ENCODE assay signal across 1 cellular context in the genomic region with DNA sequence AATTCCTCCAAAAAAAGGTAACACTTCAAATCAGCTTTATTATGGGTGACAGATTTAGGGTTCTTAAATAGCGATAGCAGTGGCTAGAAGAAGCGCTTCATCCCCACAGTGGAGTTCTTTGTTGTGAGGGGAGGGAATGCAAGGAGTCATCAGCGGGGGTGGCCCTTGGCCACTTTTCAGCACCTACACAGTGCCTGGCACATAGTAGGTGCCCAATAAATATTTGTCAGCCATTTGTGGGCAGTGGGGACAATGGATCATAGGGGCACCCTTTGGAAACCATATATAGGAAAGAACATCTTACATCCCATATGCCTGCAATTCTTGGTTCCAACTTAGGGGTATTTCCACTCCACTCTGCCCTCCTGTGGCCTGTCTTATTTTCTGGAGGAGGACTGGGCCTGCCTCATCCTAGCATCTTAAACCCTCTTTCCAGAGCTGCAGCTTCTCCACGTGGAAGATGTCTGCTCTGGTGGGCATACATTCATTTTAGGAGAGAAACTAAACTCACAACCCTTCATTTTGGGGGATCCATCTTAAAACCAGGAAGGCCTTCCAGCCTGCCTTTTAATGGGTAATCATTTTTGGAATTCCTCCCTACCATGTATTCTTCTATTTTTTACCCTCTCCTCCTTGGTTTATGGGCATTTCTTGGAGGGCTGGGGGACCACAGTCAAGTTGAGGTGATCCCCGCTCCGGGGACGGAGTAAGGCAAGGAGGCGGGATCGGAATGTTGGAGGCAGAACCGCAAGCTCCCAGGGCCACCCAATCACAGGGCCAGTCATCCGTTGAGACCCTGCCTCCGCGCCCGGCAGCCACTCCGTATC.
TF ChIP-seq lines count a peak whose summit lies in the region.

No MANE protein-coding gene starts in this region.

TF ChIP-seq in liver, 16 proteins besides CTCF, POLR2A, EP300 and RAD21:
- TF ChIP-seq TAF1 (conservative IDR thresholded peaks at IDR 0.05) (no peak), HNF4A (conservative IDR thresholded peaks at IDR 0.05) (peak in 1 of 2 donors; percentile 29), NR2F2 (IDR thresholded peaks at IDR 0.05) (no peak), RXRA (IDR thresholded peaks at IDR 0.05) (no peak), JUND (IDR thresholded peaks at IDR 0.05) (peak in 1 of 2 donors; percentile 48), GABPA (IDR thresholded peaks at IDR 0.05 in 1 of 2, conservative IDR thresholded peaks at IDR 0.05 in 1 of 2) (no peak)
- TF ChIP-seq, protein P1, sequence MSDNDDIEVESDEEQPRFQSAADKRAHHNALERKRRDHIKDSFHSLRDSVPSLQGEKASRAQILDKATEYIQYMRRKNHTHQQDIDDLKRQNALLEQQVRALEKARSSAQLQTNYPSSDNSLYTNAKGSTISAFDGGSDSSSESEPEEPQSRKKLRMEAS (IDR thresholded peaks at IDR 0.05), result no peak
- TF ChIP-seq, protein P2, sequence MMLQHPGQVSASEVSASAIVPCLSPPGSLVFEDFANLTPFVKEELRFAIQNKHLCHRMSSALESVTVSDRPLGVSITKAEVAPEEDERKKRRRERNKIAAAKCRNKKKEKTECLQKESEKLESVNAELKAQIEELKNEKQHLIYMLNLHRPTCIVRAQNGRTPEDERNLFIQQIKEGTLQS (IDR thresholded peaks at IDR 0.05), result no peak
- TF ChIP-seq, protein P3, sequence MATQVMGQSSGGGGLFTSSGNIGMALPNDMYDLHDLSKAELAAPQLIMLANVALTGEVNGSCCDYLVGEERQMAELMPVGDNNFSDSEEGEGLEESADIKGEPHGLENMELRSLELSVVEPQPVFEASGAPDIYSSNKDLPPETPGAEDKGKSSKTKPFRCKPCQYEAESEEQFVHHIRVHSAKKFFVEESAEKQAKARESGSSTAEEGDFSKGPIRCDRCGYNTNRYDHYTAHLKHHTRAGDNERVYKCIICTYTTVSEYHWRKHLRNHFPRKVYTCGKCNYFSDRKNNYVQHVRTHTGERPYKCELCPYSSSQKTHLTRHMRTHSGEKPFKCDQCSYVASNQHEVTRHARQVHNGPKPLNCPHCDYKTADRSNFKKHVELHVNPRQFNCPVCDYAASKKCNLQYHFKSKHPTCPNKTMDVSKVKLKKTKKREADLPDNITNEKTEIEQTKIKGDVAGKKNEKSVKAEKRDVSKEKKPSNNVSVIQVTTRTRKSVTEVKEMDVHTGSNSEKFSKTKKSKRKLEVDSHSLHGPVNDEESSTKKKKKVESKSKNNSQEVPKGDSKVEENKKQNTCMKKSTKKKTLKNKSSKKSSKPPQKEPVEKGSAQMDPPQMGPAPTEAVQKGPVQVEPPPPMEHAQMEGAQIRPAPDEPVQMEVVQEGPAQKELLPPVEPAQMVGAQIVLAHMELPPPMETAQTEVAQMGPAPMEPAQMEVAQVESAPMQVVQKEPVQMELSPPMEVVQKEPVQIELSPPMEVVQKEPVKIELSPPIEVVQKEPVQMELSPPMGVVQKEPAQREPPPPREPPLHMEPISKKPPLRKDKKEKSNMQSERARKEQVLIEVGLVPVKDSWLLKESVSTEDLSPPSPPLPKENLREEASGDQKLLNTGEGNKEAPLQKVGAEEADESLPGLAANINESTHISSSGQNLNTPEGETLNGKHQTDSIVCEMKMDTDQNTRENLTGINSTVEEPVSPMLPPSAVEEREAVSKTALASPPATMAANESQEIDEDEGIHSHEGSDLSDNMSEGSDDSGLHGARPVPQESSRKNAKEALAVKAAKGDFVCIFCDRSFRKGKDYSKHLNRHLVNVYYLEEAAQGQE (IDR thresholded peaks at IDR 0.05), result no peak
